8 cellular contexts compared by ENCODE assay signal in the genomic region with DNA sequence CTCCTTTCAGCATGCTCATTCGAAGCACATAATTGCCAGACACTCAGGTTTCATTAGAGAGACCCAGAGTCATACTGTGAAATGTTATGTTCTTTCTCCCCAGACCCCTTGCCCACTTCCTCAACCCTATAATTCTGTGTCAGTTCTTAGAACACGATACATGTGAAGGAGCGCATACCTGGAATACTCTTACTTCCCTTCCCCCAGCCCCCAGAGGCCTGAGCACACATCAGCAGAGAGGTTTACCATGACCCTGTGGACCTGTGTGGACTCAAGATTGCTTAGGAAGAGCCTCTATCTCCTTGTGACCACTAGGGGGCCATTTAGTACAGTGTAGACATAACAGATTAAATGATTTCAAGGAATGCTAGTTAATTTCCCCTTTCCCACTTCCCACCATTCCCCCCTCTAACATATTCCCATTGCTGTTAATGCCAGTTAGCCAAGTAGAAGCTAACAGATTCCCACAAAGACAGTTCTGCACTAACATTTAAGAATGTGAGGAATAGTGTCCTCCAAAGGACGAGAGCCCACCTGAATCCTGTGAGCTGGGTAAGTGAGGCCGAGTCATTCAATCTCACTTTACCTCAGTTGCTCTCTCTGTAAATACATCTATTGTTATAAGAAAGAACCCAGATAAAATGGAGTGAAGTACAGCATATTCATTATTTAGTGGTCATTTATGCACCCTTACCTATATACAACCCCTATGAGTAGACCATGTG.
DNase-seq lines count a peak whose midpoint lies in the region; ATAC-seq, FAIRE-seq and TF ChIP-seq lines count a peak whose summit lies in the region.

No MANE protein-coding gene starts in this region.

- H3K27ac ChIP-seq in neural cell (ENCODE audit: low read length) = no peak overlapping the region

- TF ChIP-seq EP300 in neural cell (conservative IDR thresholded peaks at IDR 0.05; ENCODE audit: poor library complexity, severe bottlenecking) = no peak

- H3K9ac ChIP-seq in neural cell (ENCODE audit: low read length) = no peak overlapping the region

- DNase-seq in Daoy (ENCODE audit: low read depth) = peak; percentile 24
- peak; percentile 8 for DNase-seq in GM20000 (ENCODE audit: low spot score)
- peak; percentile 33 for DNase-seq in RCC 7860 (ENCODE audit: low spot score)
- no peak for DNase-seq in stimulated activated CD4-positive, alpha-beta T cell treated with anti-CD3 and anti-CD28 coated beads, Interleukin-1b, Interleukin-23, amount 100 ng/mL, for 48 hours
- no peak for DNase-seq in effector CD4-positive, alpha-beta T cell

- H4K20me1 ChIP-seq in neural cell (ENCODE audit: insufficient read depth) = no peaks in the 10 kb centered on the region

- no peaks in the 10 kb centered on the region for H3K27me3 ChIP-seq in neural cell (ENCODE audit: insufficient read depth, low read depth, low read length)

- no peaks in the 10 kb centered on the region for H3K79me2 ChIP-seq in neural cell (replicated peaks; ENCODE audit: insufficient read depth, low read length)

- H2AFZ ChIP-seq in neural cell (ENCODE audit: low read depth, low read length) = no peak overlapping the region

- no peaks in the 10 kb centered on the region for H3K9me2 ChIP-seq in neural cell (ENCODE audit: insufficient read depth, low read length)

- peak; percentile 82 for ATAC-seq in HG03521 (IDR thresholded peaks at IDR 0.05; ENCODE audit: unreplicated experiment)
- peak; percentile 63 for ATAC-seq in esophagus mucosa

- peak; percentile 25 for TF ChIP-seq RAD21 in neural cell (conservative IDR thresholded peaks at IDR 0.05)

- FAIRE-seq in RCC 7860 (lab: Jason Lieb, UNC) = no peak

- H3K4me2 ChIP-seq in neural cell (ENCODE audit: low read length) = no peak overlapping the region

- H3F3A ChIP-seq in neural cell (ENCODE audit: insufficient read depth, low read length, poor library complexity, severe bottlenecking) = no peaks in the 10 kb centered on the region

- peak; percentile 45 for TF ChIP-seq CTCF in GM20000 (IDR thresholded peaks at IDR 0.05; ENCODE audit: extremely low read depth, missing control alignments)
- peak; percentile 52 for TF ChIP-seq CTCF in neural cell (IDR thresholded peaks at IDR 0.05; ENCODE audit: poor library complexity, severe bottlenecking)

- H3K9me3 ChIP-seq in neural cell (ENCODE audit: low read length) = no peaks in the 10 kb centered on the region

- no peak overlapping the region for H3K4me3 ChIP-seq in neural cell (ENCODE audit: low read length)

- no peaks in the 10 kb centered on the region for H3K36me3 ChIP-seq in neural cell (ENCODE audit: insufficient read depth, low read length)

TF ChIP-seq in neural cell, 6 proteins besides CTCF, POLR2A, EP300 and RAD21:
- TF ChIP-seq MXI1 (conservative IDR thresholded peaks at IDR 0.05; ENCODE audit: poor library complexity, severe bottlenecking) = no peak
- TF ChIP-seq, protein P1, sequence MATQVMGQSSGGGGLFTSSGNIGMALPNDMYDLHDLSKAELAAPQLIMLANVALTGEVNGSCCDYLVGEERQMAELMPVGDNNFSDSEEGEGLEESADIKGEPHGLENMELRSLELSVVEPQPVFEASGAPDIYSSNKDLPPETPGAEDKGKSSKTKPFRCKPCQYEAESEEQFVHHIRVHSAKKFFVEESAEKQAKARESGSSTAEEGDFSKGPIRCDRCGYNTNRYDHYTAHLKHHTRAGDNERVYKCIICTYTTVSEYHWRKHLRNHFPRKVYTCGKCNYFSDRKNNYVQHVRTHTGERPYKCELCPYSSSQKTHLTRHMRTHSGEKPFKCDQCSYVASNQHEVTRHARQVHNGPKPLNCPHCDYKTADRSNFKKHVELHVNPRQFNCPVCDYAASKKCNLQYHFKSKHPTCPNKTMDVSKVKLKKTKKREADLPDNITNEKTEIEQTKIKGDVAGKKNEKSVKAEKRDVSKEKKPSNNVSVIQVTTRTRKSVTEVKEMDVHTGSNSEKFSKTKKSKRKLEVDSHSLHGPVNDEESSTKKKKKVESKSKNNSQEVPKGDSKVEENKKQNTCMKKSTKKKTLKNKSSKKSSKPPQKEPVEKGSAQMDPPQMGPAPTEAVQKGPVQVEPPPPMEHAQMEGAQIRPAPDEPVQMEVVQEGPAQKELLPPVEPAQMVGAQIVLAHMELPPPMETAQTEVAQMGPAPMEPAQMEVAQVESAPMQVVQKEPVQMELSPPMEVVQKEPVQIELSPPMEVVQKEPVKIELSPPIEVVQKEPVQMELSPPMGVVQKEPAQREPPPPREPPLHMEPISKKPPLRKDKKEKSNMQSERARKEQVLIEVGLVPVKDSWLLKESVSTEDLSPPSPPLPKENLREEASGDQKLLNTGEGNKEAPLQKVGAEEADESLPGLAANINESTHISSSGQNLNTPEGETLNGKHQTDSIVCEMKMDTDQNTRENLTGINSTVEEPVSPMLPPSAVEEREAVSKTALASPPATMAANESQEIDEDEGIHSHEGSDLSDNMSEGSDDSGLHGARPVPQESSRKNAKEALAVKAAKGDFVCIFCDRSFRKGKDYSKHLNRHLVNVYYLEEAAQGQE (IDR thresholded peaks at IDR 0.05; ENCODE audit: borderline replicate concordance) = peak; percentile 22
- TF ChIP-seq POLR2AphosphoS5 (IDR thresholded peaks at IDR 0.05) = peak; percentile 79
- peak; percentile 25 for TF ChIP-seq SMC3 (conservative IDR thresholded peaks at IDR 0.05; ENCODE audit: poor library complexity)

Comparison
In these comparisons a context has a peak if more than half of its experiments do, and no peak if none do; other contexts are left out.
1. DNase-seq: peak in Daoy (single experiment), GM20000 (single experiment) and RCC 7860 (single experiment); none in stimulated activated CD4-positive, alpha-beta T cell treated with anti-CD3 and anti-CD28 coated beads, Interleukin-1b, Interleukin-23, amount 100 ng/mL, for 48 hours (single experiment) and effector CD4-positive, alpha-beta T cell (single experiment).